ENCODE assay signal across 28 cellular contexts in genomic region chr7:132095-132482, GRCh38.
DNase-seq lines count a peak whose midpoint lies in the region; TF ChIP-seq lines count a peak whose summit lies in the region.
"Had no signal": no experiment of that assay in that cellular context is flagged by ENCODE, and none has a peak within 500 bp of the region (broad histone marks: within the 10 kb centered on the region; RNA-seq: fewer than 3 reads in every experiment).

No MANE protein-coding gene starts in this region.

- no peak overlapping the region for H3K18ac ChIP-seq in mesendoderm (ENCODE audit: low read length)

- in situ Hi-C loops in ACHN (cut with HindIII; ENCODE audit: low pct_ligation_motif_present, low pct_unique_long_range_greater_than_20kb, low sequenced_read_pairs): no loop called here

- H3K27ac ChIP-seq in breast epithelium: peak overlapping the region; percentile 60 to 70
- peak overlapping the region; percentile 2 for H3K27ac ChIP-seq in cingulate gyrus (ENCODE audit: low read depth, low read length)
- H3K27ac ChIP-seq in mesendoderm (ENCODE audit: low read depth, low read length): no peak overlapping the region
- H3K27ac ChIP-seq in stomach: peak overlapping the region in 3 of 5 donors; percentile 18 to 54 (median 27)
- H3K27ac ChIP-seq: 22Rv1, KMS-11, SJSA1, WERI-Rb-1 had no signal

- no peak overlapping the region for H3K4me2 ChIP-seq in mesendoderm (ENCODE audit: low read length)
- H3K4me2 ChIP-seq: KMS-11 had no signal

- H3K27me3 ChIP-seq in breast epithelium (no peaks in the 10 kb centered on the region), mesendoderm (ENCODE audit: insufficient read depth, low read length, poor library complexity) (no peaks in the 10 kb centered on the region), stomach (no peaks in the 10 kb centered on the region)
- H3K27me3 ChIP-seq: SJSA1 had no signal

- no peak overlapping the region for H2AK5ac ChIP-seq in mesendoderm (ENCODE audit: low read length)

- H2BK120ac ChIP-seq in mesendoderm (ENCODE audit: low read depth, low read length): no peak overlapping the region

- H3K4me1 ChIP-seq in breast epithelium (peaks cover 0 to 5% of the 10 kb centered on the region in 2 donors), mesendoderm (ENCODE audit: control insufficient read depth, low read depth, low read length) (no peaks in the 10 kb centered on the region), stomach (peaks cover 0 to 30% (median 22%) of the 10 kb centered on the region in 4 donors)

- no peak overlapping the region for H3K4me3 Mint-ChIP-seq in MCF 10A (ENCODE audit: unreplicated experiment)
- H3K4me3 Mint-ChIP-seq: endodermal cell; memory B cell; stimulated activated effector memory CD8-positive, alpha-beta T cell treated with anti-CD3 and anti-CD28 coated beads, Interleukin-12 subunit alpha, Interleukin-12 subunit beta, amount 100 ng/mL, for 72 hours had no signal

- no peak overlapping the region for H3K4ac ChIP-seq in mesendoderm (ENCODE audit: low read depth, low read length)

- no CpG with 5 or more reads among the region's 11 CpGs for WGBS in mesendoderm (ENCODE audit: extremely low coverage, insufficient coverage, low lambda C conversion rate)
- 80 to 93% (median 86%) methylated on average over 7 to 11 of the region's 11 CpGs for WGBS in stomach, 5 donors

- CTCF ChIA-PET in MCF 10A (lab: Yijun Ruan, JAX): no interaction called here

- H3K79me1 ChIP-seq in mesendoderm (ENCODE audit: low read length): no peaks in the 10 kb centered on the region

- no peaks in the 10 kb centered on the region for H3K9me3 Mint-ChIP-seq in MCF 10A (ENCODE audit: unreplicated experiment)
- H3K9me3 Mint-ChIP-seq: activated T-helper 2 cell treated with anti-CD3 and anti-CD28 coated beads, Interferon-gamma antibody, Interleukin-2, Interleukin-4, amounts not matched to agents 10 μg/mL and 5 μg/mL and 100 μg/mL, durations not matched to agents 14 hours and 24 hours and 36 hours; endodermal cell; memory B cell; stimulated activated effector memory CD8-positive, alpha-beta T cell treated with anti-CD3 and anti-CD28 coated beads, Interleukin-12 subunit alpha, Interleukin-12 subunit beta, amount 100 ng/mL, for 72 hours had no signal

- H3K36me3 ChIP-seq in breast epithelium: no peaks in the 10 kb centered on the region
- no peaks in the 10 kb centered on the region for H3K36me3 ChIP-seq in mesendoderm (ENCODE audit: control insufficient read depth, insufficient read depth, low read length)
- H3K36me3 ChIP-seq in stomach: no peaks in the 10 kb centered on the region
- H3K36me3 ChIP-seq: SJSA1, WERI-Rb-1 had no signal

- BruUV-seq in MCF 10A (replicated peaks; lab: Mats Ljungman, UMichigan): no TSS peak

- no peak overlapping the region for H2BK15ac ChIP-seq in mesendoderm (replicated peaks; ENCODE audit: low read depth)

- H3K27me3 Mint-ChIP-seq in MCF 10A (ENCODE audit: insufficient read depth, unreplicated experiment): peaks cover 15% of the 10 kb centered on the region

- H3K56ac ChIP-seq in mesendoderm (ENCODE audit: low read length): peak overlapping the region; percentile 34

- no peak for DNase-seq in breast epithelium (ENCODE audit: low spot score in 2 of 2)
- DNase-seq in MCF 10A (ENCODE audit: unreplicated experiment): no peak
- DNase-seq in mesendoderm: no peak
- DNase-seq in stomach: no peak
- DNase-seq in NCI-H146 treated with DMSO at 0.1 percent for 48 hours (lab: John Stamatoyannopoulos, UW; ENCODE audit: unreplicated experiment): no peak
- DNase-seq in hypothalamus (lab: John Stamatoyannopoulos, UW): no peak
- DNase-seq in ACHN: no peak
- DNase-seq: activated CD4-positive, alpha-beta T cell treated with anti-CD3 and anti-CD28 coated beads for 48 hours; activated naive CD4-positive, alpha-beta T cell treated with anti-CD3 and anti-CD28 coated beads, Interleukin-2, amount 50 U/mL, for 16 hours; amniotic stem cell; Calu3; DMS79 treated with DMSO at 0.1 percent for 48 hours; GDM1; MM.1S; NCI-H1105 treated with DMSO at 0.1 percent for 48 hours; NCI-H2029; NCI-H510A treated with DMSO at 0.1 percent for 48 hours; WERI-Rb-1 had no signal

- no peak overlapping the region for H3K27ac Mint-ChIP-seq in MCF 10A (ENCODE audit: low read depth, unreplicated experiment)
- H3K27ac Mint-ChIP-seq: activated T-helper 2 cell treated with anti-CD3 and anti-CD28 coated beads, Interferon-gamma antibody, Interleukin-2, Interleukin-4, amounts not matched to agents 10 μg/mL and 5 μg/mL and 100 μg/mL, durations not matched to agents 14 hours and 24 hours and 36 hours; endodermal cell; memory B cell; progenitor cell of endocrine pancreas; stimulated activated effector memory CD8-positive, alpha-beta T cell treated with anti-CD3 and anti-CD28 coated beads, Interleukin-12 subunit alpha, Interleukin-12 subunit beta, amount 100 ng/mL, for 72 hours had no signal

- POLR2A ChIA-PET in MCF 10A (lab: Yijun Ruan, JAX): no interaction called here

- TF ChIP-seq CTCF in breast epithelium (IDR thresholded peaks at IDR 0.05) (no peak), MCF 10A (IDR thresholded peaks at IDR 0.05; ENCODE audit: unreplicated experiment) (no peak), stomach (IDR thresholded peaks at IDR 0.05) (no peak)

- H2BK5ac ChIP-seq in mesendoderm (ENCODE audit: low read length): no peak overlapping the region

- H3K4me3 ChIP-seq in breast epithelium (no peak overlapping the region), mesendoderm (ENCODE audit: low read length) (no peak overlapping the region), stomach (no peak overlapping the region)
- H3K4me3 ChIP-seq: coronary artery, SJSA1 had no signal

- H3K9me3 ChIP-seq in breast epithelium: no peaks in the 10 kb centered on the region
- no peaks in the 10 kb centered on the region for H3K9me3 ChIP-seq in stomach
- H3K9me3 ChIP-seq: SJSA1 had no signal

- no peak overlapping the region for H4K8ac ChIP-seq in mesendoderm (ENCODE audit: low read depth, low read length)

- TF ChIP-seq POLR2A in breast epithelium (IDR thresholded peaks at IDR 0.05) (no peak), stomach (IDR thresholded peaks at IDR 0.05) (no peak)

- no peak overlapping the region for H4K5ac ChIP-seq in mesendoderm (ENCODE audit: low read length)

- H3K4me1 Mint-ChIP-seq in MCF 10A (ENCODE audit: insufficient read depth, unreplicated experiment): no peaks in the 10 kb centered on the region
- H3K4me1 Mint-ChIP-seq: endodermal cell; memory B cell; stimulated activated effector memory CD8-positive, alpha-beta T cell treated with anti-CD3 and anti-CD28 coated beads, Interleukin-12 subunit alpha, Interleukin-12 subunit beta, amount 100 ng/mL, for 72 hours had no signal

- H3K79me2 ChIP-seq in mesendoderm (ENCODE audit: control insufficient read depth, insufficient read depth, low read length): no peaks in the 10 kb centered on the region

- H3K36me3 Mint-ChIP-seq in MCF 10A (ENCODE audit: insufficient read depth, unreplicated experiment): no peaks in the 10 kb centered on the region
- H3K36me3 Mint-ChIP-seq: memory B cell; stimulated activated effector memory CD8-positive, alpha-beta T cell treated with anti-CD3 and anti-CD28 coated beads, Interleukin-12 subunit alpha, Interleukin-12 subunit beta, amount 100 ng/mL, for 72 hours had no signal

- intact Hi-C loops in breast epithelium (cut with DNase I; ENCODE audit: low total_unique reads): no loop called here
- intact Hi-C loops in MCF 10A (cut with micrococcal nuclease): no loop called here
- intact Hi-C loops in stomach (cut with DNase I; ENCODE audit: low total_unique reads): no loop called here

- no peak for TF ChIP-seq EP300 in stomach (IDR thresholded peaks at IDR 0.05)

- H3K23ac ChIP-seq in mesendoderm (ENCODE audit: low read length): no peak overlapping the region

- no peak overlapping the region for H3K9ac ChIP-seq in mesendoderm (ENCODE audit: low read length)
- H3K9ac ChIP-seq: KMS-11 had no signal
